ENCODE assay signal across 27 cellular contexts in genomic region chr10:22491480-22491879, GRCh38.
DNase-seq lines count a peak whose midpoint lies in the region; ATAC-seq lines count a peak whose summit lies in the region.
"Had no signal": no experiment of that assay in that cellular context is flagged by ENCODE, and none has a peak within 500 bp of the region (broad histone marks: within the 10 kb centered on the region; RNA-seq: fewer than 3 reads in every experiment).

No MANE protein-coding gene starts in this region.

- no peaks in the 10 kb centered on the region for H3K27me3 ChIP-seq in layer of hippocampus (ENCODE audit: control insufficient read depth, insufficient read depth, low read length)
- H3K27me3 ChIP-seq: BLaER1, testis, uterus had no signal

- H3K4me3 Mint-ChIP-seq in activated naive CD8-positive, alpha-beta T cell treated with anti-CD3 and anti-CD28 coated beads, Interleukin-2, amount 10 ng/mL, durations not matched to agents 7 days and 5 days: peak overlapping the region; percentile 73
- no peak overlapping the region for H3K4me3 Mint-ChIP-seq in activated naive CD8-positive, alpha-beta T cell treated with anti-CD3 and anti-CD28 coated beads, Interleukin-2, amount 50 U/mL, for 24 hours
- H3K4me3 Mint-ChIP-seq: activated CD4-positive, alpha-beta T cell treated with anti-CD3 and anti-CD28 coated beads for 36 hours; activated T-cell treated with anti-CD3 and anti-CD28 coated beads, Interleukin-2, amount 50 U/mL, for 72 hours; stimulated activated effector memory CD8-positive, alpha-beta T cell treated with anti-CD3 and anti-CD28 coated beads, Interleukin-12 subunit alpha, Interleukin-12 subunit beta, amount 100 ng/mL, for 72 hours had no signal

- H3K27me3 Mint-ChIP-seq in activated naive CD8-positive, alpha-beta T cell treated with anti-CD3 and anti-CD28 coated beads, Interleukin-2, amount 10 ng/mL, durations not matched to agents 7 days and 5 days: peaks cover 34% of the 10 kb centered on the region
- H3K27me3 Mint-ChIP-seq in activated naive CD8-positive, alpha-beta T cell treated with anti-CD3 and anti-CD28 coated beads, Interleukin-2, amount 50 U/mL, for 24 hours: peaks cover 16% of the 10 kb centered on the region

- ATAC-seq in activated naive CD8-positive, alpha-beta T cell treated with anti-CD3 and anti-CD28 coated beads, Interleukin-2, amount 10 ng/mL, durations not matched to agents 7 days and 5 days (ENCODE audit: low read depth): peak; percentile 39
- ATAC-seq in activated naive CD8-positive, alpha-beta T cell treated with anti-CD3 and anti-CD28 coated beads, Interleukin-2, amount 50 U/mL, for 24 hours: no peak
- ATAC-seq: A549, HCT116, lower lobe of right lung had no signal

- H3K27ac Mint-ChIP-seq in activated naive CD8-positive, alpha-beta T cell treated with anti-CD3 and anti-CD28 coated beads, Interleukin-2, amount 10 ng/mL, durations not matched to agents 7 days and 5 days: peak overlapping the region; percentile 78
- H3K27ac Mint-ChIP-seq in activated naive CD8-positive, alpha-beta T cell treated with anti-CD3 and anti-CD28 coated beads, Interleukin-2, amount 50 U/mL, for 24 hours: no peak overlapping the region
- H3K27ac Mint-ChIP-seq: activated CD4-positive, alpha-beta T cell treated with anti-CD3 and anti-CD28 coated beads for 36 hours; activated T-cell treated with anti-CD3 and anti-CD28 coated beads, Interleukin-2, amount 50 U/mL, for 72 hours; stimulated activated effector memory CD8-positive, alpha-beta T cell treated with anti-CD3 and anti-CD28 coated beads, Interleukin-12 subunit alpha, Interleukin-12 subunit beta, amount 100 ng/mL, for 72 hours had no signal

- H3K36me3 Mint-ChIP-seq in activated naive CD8-positive, alpha-beta T cell treated with anti-CD3 and anti-CD28 coated beads, Interleukin-2, amount 10 ng/mL, durations not matched to agents 7 days and 5 days: peaks cover 11% of the 10 kb centered on the region
- H3K36me3 Mint-ChIP-seq in activated naive CD8-positive, alpha-beta T cell treated with anti-CD3 and anti-CD28 coated beads, Interleukin-2, amount 50 U/mL, for 24 hours (ENCODE audit: low read depth): no peaks in the 10 kb centered on the region
- H3K36me3 Mint-ChIP-seq: stimulated activated effector memory CD8-positive, alpha-beta T cell treated with anti-CD3 and anti-CD28 coated beads, Interleukin-12 subunit alpha, Interleukin-12 subunit beta, amount 100 ng/mL, for 72 hours had no signal

- POLR2A ChIA-PET in activated naive CD8-positive, alpha-beta T cell treated with anti-CD3 and anti-CD28 coated beads, Interleukin-2, amount 10 ng/mL, durations not matched to agents 7 days and 5 days (lab: Charles Lee): interaction anchor here (0.6 to 2.9 kb wide), 2 partner anchors 54 to 152 kb away, joined by 5 to 11 read pairs; no protein-coding TSS in a partner anchor

- DNase-seq in activated naive CD8-positive, alpha-beta T cell treated with anti-CD3 and anti-CD28 coated beads, Interleukin-2, amount 10 ng/mL, durations not matched to agents 7 days and 5 days: no peak
- no peak for DNase-seq in activated naive CD8-positive, alpha-beta T cell treated with anti-CD3 and anti-CD28 coated beads, Interleukin-2, amount 50 U/mL, for 24 hours
- DNase-seq in caudate nucleus (lab: John Stamatoyannopoulos, UW) (peak in 51 of 61 donors; percentile 18 to 86 (median 59)), substantia nigra (lab: John Stamatoyannopoulos, UW) (peak in 43 of 49 donors; percentile 19 to 82 (median 58)), H4 (ENCODE audit: low spot score) (no peak), DMS114 treated with DMSO at 0.1 percent for 48 hours (lab: John Stamatoyannopoulos, UW; ENCODE audit: unreplicated experiment) (no peak)
- DNase-seq in stimulated activated CD4-positive, alpha-beta T cell treated with anti-CD3 and anti-CD28 coated beads, Interleukin-15, amount 100 ng/mL, for 24 hours: no peak
- DNase-seq: activated naive CD4-positive, alpha-beta T cell treated with anti-CD3 and anti-CD28 coated beads, Interleukin-2, amount 50 U/mL, for 16 hours; Calu3; effector CD8-positive, alpha-beta T cell; erythroblast; foreskin melanocyte; islet precursor cell; lower lobe of right lung; NCI-H187; NCI-H2171 treated with DMSO at 0.1 percent for 48 hours; psoas muscle; testis; uterus had no signal

- H3K9me3 Mint-ChIP-seq in activated naive CD8-positive, alpha-beta T cell treated with anti-CD3 and anti-CD28 coated beads, Interleukin-2, amount 10 ng/mL, durations not matched to agents 7 days and 5 days: peaks cover 5% of the 10 kb centered on the region
- H3K9me3 Mint-ChIP-seq in activated naive CD8-positive, alpha-beta T cell treated with anti-CD3 and anti-CD28 coated beads, Interleukin-2, amount 50 U/mL, for 24 hours: no peaks in the 10 kb centered on the region
- H3K9me3 Mint-ChIP-seq: activated T-cell treated with anti-CD3 and anti-CD28 coated beads, Interleukin-2, amount 50 U/mL, for 72 hours; stimulated activated effector memory CD8-positive, alpha-beta T cell treated with anti-CD3 and anti-CD28 coated beads, Interleukin-12 subunit alpha, Interleukin-12 subunit beta, amount 100 ng/mL, for 72 hours had no signal

- H3K27ac ChIP-seq in caudate nucleus (ENCODE audit: low read depth, low read length) (peak overlapping the region; percentile 69), layer of hippocampus (ENCODE audit: low read depth, low read length) (peak overlapping the region; percentile 49), substantia nigra (ENCODE audit: low read depth, low read length, poor library complexity, severe bottlenecking) (peak overlapping the region; percentile 76)
- H3K27ac ChIP-seq: A549, BLaER1, lower lobe of right lung, psoas muscle, SK-N-MC, testis, uterus had no signal

- H3K4me1 Mint-ChIP-seq in activated naive CD8-positive, alpha-beta T cell treated with anti-CD3 and anti-CD28 coated beads, Interleukin-2, amount 10 ng/mL, durations not matched to agents 7 days and 5 days: peaks cover 24% of the 10 kb centered on the region
- peaks cover 15% of the 10 kb centered on the region for H3K4me1 Mint-ChIP-seq in activated naive CD8-positive, alpha-beta T cell treated with anti-CD3 and anti-CD28 coated beads, Interleukin-2, amount 50 U/mL, for 24 hours

Comparison
In these comparisons a context has a peak if more than half of its experiments do, and no peak if none do; other contexts are left out.
1. DNase-seq: peak in caudate nucleus (51 of 61) and substantia nigra (43 of 49); none in activated naive CD8-positive, alpha-beta T cell treated with anti-CD3 and anti-CD28 coated beads, Interleukin-2, amount 10 ng/mL, durations not matched to agents 7 days and 5 days (single experiment), activated naive CD8-positive, alpha-beta T cell treated with anti-CD3 and anti-CD28 coated beads, Interleukin-2, amount 50 U/mL, for 24 hours (single experiment), H4 (single experiment), stimulated activated CD4-positive, alpha-beta T cell treated with anti-CD3 and anti-CD28 coated beads, Interleukin-15, amount 100 ng/mL, for 24 hours (single experiment) and DMS114 treated with DMSO at 0.1 percent for 48 hours (single experiment).
2. Peak in every context shown above with its lines, with median percentiles within 50 percentile points of each other: H3K27ac ChIP-seq.